In genomic region chr3:101821503-101821902, GRCh38 we compare ENCODE assay signal across 19 cellular contexts. TPM values are rescaled to one million over a fixed set of nuclear protein-coding genes. Genes with fewer than 3 reads are reported as not detected.
DNase-seq lines count a peak whose midpoint lies in the region; ATAC-seq and TF ChIP-seq lines count a peak whose summit lies in the region.
"Had no signal": no experiment of that assay in that cellular context is flagged by ENCODE, and none has a peak within 500 bp of the region (broad histone marks: within the 10 kb centered on the region; RNA-seq: fewer than 3 reads in every experiment).

No MANE protein-coding gene starts in this region.

- POLR2A ChIA-PET in activated CD8-positive, alpha-beta T cell treated with anti-CD3 and anti-CD28 coated beads for 36 hours (lab: Charles Lee) = interaction anchor here (0.8 to 5.0 kb wide), 4 partner anchors 11 to 169 kb away, joined by 3 to 27 read pairs (median 3); partner anchors contain the start of gene NFKBIZ
- POLR2A ChIA-PET in activated CD8-positive, alpha-beta T cell treated with anti-CD3 and anti-CD28 coated beads, Interleukin-2, amount 10 ng/mL, durations not matched to agents 7 days and 5 days (lab: Charles Lee) = interaction anchor here (1.5 kb wide), 1 partner anchor 28 kb away, joined by 10 read pairs; the partner anchor contains the start of gene NFKBIZ
- POLR2A ChIA-PET in activated B cell treated with CpG ODN at 0.5 μM for 24 hours (lab: Charles Lee) = interaction anchor here (1.7 kb wide), 1 partner anchor 28 kb away, joined by 8 read pairs; no protein-coding TSS in a partner anchor

- peak overlapping the region; percentile 25 for H3K27ac Mint-ChIP-seq in activated CD8-positive, alpha-beta T cell treated with anti-CD3 and anti-CD28 coated beads for 36 hours
- H3K27ac Mint-ChIP-seq in activated CD8-positive, alpha-beta T cell treated with anti-CD3 and anti-CD28 coated beads, Interleukin-2, amount 10 ng/mL, durations not matched to agents 7 days and 5 days = no peak overlapping the region
- H3K27ac Mint-ChIP-seq in activated B cell treated with CpG ODN at 0.5 μM for 24 hours (peak overlapping the region; percentile 63), memory B cell (peak overlapping the region; percentile 50)
- no peak overlapping the region for H3K27ac Mint-ChIP-seq in activated naive CD4-positive, alpha-beta T cell treated with anti-CD3 and anti-CD28 coated beads, Interleukin-2, amount 10 ng/mL, durations not matched to agents 7 days and 5 days
- H3K27ac Mint-ChIP-seq: HFFc6 had no signal

- no peak for TF ChIP-seq POLR2A in adrenal gland (IDR thresholded peaks at IDR 0.05)

- intact Hi-C loops in activated CD8-positive, alpha-beta T cell treated with anti-CD3 and anti-CD28 coated beads for 36 hours (cut with micrococcal nuclease) = loop anchor here (10.0 kb wide), 1 partner anchor 113 kb away; no protein-coding TSS in a partner anchor
- intact Hi-C loops in activated B cell treated with CpG ODN at 0.5 μM for 24 hours (cut with micrococcal nuclease) (no loop called here), adrenal gland (cut with DNase I) (no loop called here)

- peaks cover 55% of the 10 kb centered on the region for H3K4me1 Mint-ChIP-seq in activated CD8-positive, alpha-beta T cell treated with anti-CD3 and anti-CD28 coated beads for 36 hours (ENCODE audit: low read depth)
- H3K4me1 Mint-ChIP-seq in activated CD8-positive, alpha-beta T cell treated with anti-CD3 and anti-CD28 coated beads, Interleukin-2, amount 10 ng/mL, durations not matched to agents 7 days and 5 days (ENCODE audit: low read depth) = peaks cover 13% of the 10 kb centered on the region
- peaks cover 62% of the 10 kb centered on the region for H3K4me1 Mint-ChIP-seq in activated B cell treated with CpG ODN at 0.5 μM for 24 hours
- H3K4me1 Mint-ChIP-seq in memory B cell = peaks cover 23% of the 10 kb centered on the region
- H3K4me1 Mint-ChIP-seq in activated naive CD4-positive, alpha-beta T cell treated with anti-CD3 and anti-CD28 coated beads, Interleukin-2, amount 10 ng/mL, durations not matched to agents 7 days and 5 days = peaks cover 11% of the 10 kb centered on the region

- no peaks in the 10 kb centered on the region for H3K27me3 Mint-ChIP-seq in activated CD8-positive, alpha-beta T cell treated with anti-CD3 and anti-CD28 coated beads for 36 hours
- no peaks in the 10 kb centered on the region for H3K27me3 Mint-ChIP-seq in activated CD8-positive, alpha-beta T cell treated with anti-CD3 and anti-CD28 coated beads, Interleukin-2, amount 10 ng/mL, durations not matched to agents 7 days and 5 days (ENCODE audit: low read depth)
- H3K27me3 Mint-ChIP-seq in activated B cell treated with CpG ODN at 0.5 μM for 24 hours = no peaks in the 10 kb centered on the region
- H3K27me3 Mint-ChIP-seq in memory B cell = no peaks in the 10 kb centered on the region
- H3K27me3 Mint-ChIP-seq in activated naive CD4-positive, alpha-beta T cell treated with anti-CD3 and anti-CD28 coated beads, Interleukin-2, amount 10 ng/mL, durations not matched to agents 7 days and 5 days = no peaks in the 10 kb centered on the region
- H3K27me3 Mint-ChIP-seq: B cell; CD4-positive, CD25-positive, alpha-beta regulatory T cell; CD8-positive, alpha-beta memory T cell had no signal

- no peak for ATAC-seq in activated CD8-positive, alpha-beta T cell treated with anti-CD3 and anti-CD28 coated beads for 36 hours
- no peak for ATAC-seq in activated CD8-positive, alpha-beta T cell treated with anti-CD3 and anti-CD28 coated beads, Interleukin-2, amount 10 ng/mL, durations not matched to agents 7 days and 5 days
- ATAC-seq in activated B cell treated with CpG ODN at 0.5 μM for 24 hours (ENCODE audit: low read depth) = no peak
- no peak for ATAC-seq in memory B cell (ENCODE audit: low read depth)

- H3K9me3 ChIP-seq in adrenal gland (replicated peaks in 1 of 3) = no peaks in the 10 kb centered on the region
- H3K9me3 ChIP-seq: HAP-1 had no signal

- WGBS in adrenal gland, 4 donors = 94 to 99% (median 98%) methylated on average over 12 to 19 of the region's 19 CpGs

- peaks cover 0 to 6% of the 10 kb centered on the region in 2 donors for H3K36me3 ChIP-seq in adrenal gland (replicated peaks in 1 of 2)

- no peak overlapping the region for H3K4me3 ChIP-seq in adrenal gland
- H3K4me3 ChIP-seq: BLaER1, HAP-1 had no signal

- in situ Hi-C loops in GM13976 (cut with MboI; ENCODE audit: low sequenced_read_pairs, unreplicated experiment) = no loop called here

- no peaks in the 10 kb centered on the region for H3K27me3 ChIP-seq in adrenal gland
- H3K27me3 ChIP-seq: BLaER1 had no signal

- no peak overlapping the region for H3K4me3 Mint-ChIP-seq in activated CD8-positive, alpha-beta T cell treated with anti-CD3 and anti-CD28 coated beads for 36 hours
- no peak overlapping the region for H3K4me3 Mint-ChIP-seq in activated CD8-positive, alpha-beta T cell treated with anti-CD3 and anti-CD28 coated beads, Interleukin-2, amount 10 ng/mL, durations not matched to agents 7 days and 5 days
- H3K4me3 Mint-ChIP-seq in activated B cell treated with CpG ODN at 0.5 μM for 24 hours (no peak overlapping the region), memory B cell (no peak overlapping the region)
- H3K4me3 Mint-ChIP-seq in activated naive CD4-positive, alpha-beta T cell treated with anti-CD3 and anti-CD28 coated beads, Interleukin-2, amount 10 ng/mL, durations not matched to agents 7 days and 5 days = no peak overlapping the region
- H3K4me3 Mint-ChIP-seq: B cell; CD4-positive, CD25-positive, alpha-beta regulatory T cell; CD8-positive, alpha-beta memory T cell; HFFc6 had no signal

- no peaks in the 10 kb centered on the region for H3K9me3 Mint-ChIP-seq in activated CD8-positive, alpha-beta T cell treated with anti-CD3 and anti-CD28 coated beads for 36 hours
- no peaks in the 10 kb centered on the region for H3K9me3 Mint-ChIP-seq in activated CD8-positive, alpha-beta T cell treated with anti-CD3 and anti-CD28 coated beads, Interleukin-2, amount 10 ng/mL, durations not matched to agents 7 days and 5 days (ENCODE audit: insufficient read depth)
- H3K9me3 Mint-ChIP-seq in activated B cell treated with CpG ODN at 0.5 μM for 24 hours (peaks cover 4% of the 10 kb centered on the region), memory B cell (no peaks in the 10 kb centered on the region)
- H3K9me3 Mint-ChIP-seq in activated naive CD4-positive, alpha-beta T cell treated with anti-CD3 and anti-CD28 coated beads, Interleukin-2, amount 10 ng/mL, durations not matched to agents 7 days and 5 days = no peaks in the 10 kb centered on the region
- H3K9me3 Mint-ChIP-seq: CD4-positive, CD25-positive, alpha-beta regulatory T cell; CD8-positive, alpha-beta memory T cell; HFFc6 had no signal

- CTCF ChIA-PET in activated CD8-positive, alpha-beta T cell treated with anti-CD3 and anti-CD28 coated beads for 36 hours (lab: Charles Lee) = interaction anchor here (1.2 to 3.6 kb wide), 8 partner anchors 7 to 408 kb away, joined by 3 to 17 read pairs (median 10); no protein-coding TSS in a partner anchor
- CTCF ChIA-PET in activated CD8-positive, alpha-beta T cell treated with anti-CD3 and anti-CD28 coated beads, Interleukin-2, amount 10 ng/mL, durations not matched to agents 7 days and 5 days (lab: Charles Lee) = interaction anchor here (1.1 to 3.7 kb wide), 9 partner anchors 7 to 408 kb away, joined by 3 to 21 read pairs (median 6); no protein-coding TSS in a partner anchor
- CTCF ChIA-PET in activated B cell treated with CpG ODN at 0.5 μM for 24 hours (lab: Charles Lee) = interaction anchor here (0.6 to 3.4 kb wide), 6 partner anchors 8 to 407 kb away, joined by 3 to 11 read pairs (median 4); partner anchors contain the start of gene NFKBIZ
- CTCF ChIA-PET in activated naive CD4-positive, alpha-beta T cell treated with anti-CD3 and anti-CD28 coated beads, Interleukin-2, amount 10 ng/mL, durations not matched to agents 7 days and 5 days (lab: Charles Lee) = interaction anchor here (0.9 to 2.1 kb wide), 5 partner anchors 9 to 408 kb away, joined by 3 to 13 read pairs (median 4); no protein-coding TSS in a partner anchor

- TF ChIP-seq CTCF in activated CD8-positive, alpha-beta T cell treated with anti-CD3 and anti-CD28 coated beads for 36 hours (IDR thresholded peaks at IDR 0.05) = no peak
- no peak for TF ChIP-seq CTCF in activated B cell treated with CpG ODN at 0.5 μM for 24 hours (IDR thresholded peaks at IDR 0.05)
- TF ChIP-seq CTCF in adrenal gland (IDR thresholded peaks at IDR 0.05) = no peak
- TF ChIP-seq CTCF in GM13976 (IDR thresholded peaks at IDR 0.05; ENCODE audit: borderline replicate concordance, control extremely low read depth, extremely low read depth, insufficient read depth, missing control alignments) = no peak

- peaks cover 3 to 15% of the 10 kb centered on the region in 2 donors for H3K4me1 ChIP-seq in adrenal gland (replicated peaks in 1 of 2)
- H3K4me1 ChIP-seq: HAP-1 had no signal

- no peak for DNase-seq in activated CD8-positive, alpha-beta T cell treated with anti-CD3 and anti-CD28 coated beads for 36 hours
- no peak for DNase-seq in activated CD8-positive, alpha-beta T cell treated with anti-CD3 and anti-CD28 coated beads, Interleukin-2, amount 10 ng/mL, durations not matched to agents 7 days and 5 days
- no peak for DNase-seq in activated B cell treated with CpG ODN at 0.5 μM for 24 hours
- DNase-seq in memory B cell (ENCODE audit: low spot score in 2 of 2) = no peak
- no peak for DNase-seq in activated naive CD4-positive, alpha-beta T cell treated with anti-CD3 and anti-CD28 coated beads, Interleukin-2, amount 10 ng/mL, durations not matched to agents 7 days and 5 days
- no peak for DNase-seq in adrenal gland
- no peak for DNase-seq in GM13976 (ENCODE audit: low spot score)
- DNase-seq: CD4-positive, CD25-positive, alpha-beta regulatory T cell; CD8-positive, alpha-beta memory T cell; DMS 273 treated with DMSO at 0.1 percent for 48 hours; DMS79 treated with DMSO at 0.1 percent for 48 hours; GF-D8; GOT3; HFFc6 had no signal

- no peak overlapping the region for H3K27ac ChIP-seq in adrenal gland
- H3K27ac ChIP-seq: 22Rv1, BLaER1, C4-2B had no signal

- H3K36me3 Mint-ChIP-seq in activated CD8-positive, alpha-beta T cell treated with anti-CD3 and anti-CD28 coated beads for 36 hours (ENCODE audit: low read depth) = peaks cover 48% of the 10 kb centered on the region
- H3K36me3 Mint-ChIP-seq in activated CD8-positive, alpha-beta T cell treated with anti-CD3 and anti-CD28 coated beads, Interleukin-2, amount 10 ng/mL, durations not matched to agents 7 days and 5 days (ENCODE audit: low read depth) = peaks cover 56% of the 10 kb centered on the region
- H3K36me3 Mint-ChIP-seq in activated B cell treated with CpG ODN at 0.5 μM for 24 hours (ENCODE audit: low read depth) (peaks cover 24% of the 10 kb centered on the region), memory B cell (peaks cover 19% of the 10 kb centered on the region)
- H3K36me3 Mint-ChIP-seq in activated naive CD4-positive, alpha-beta T cell treated with anti-CD3 and anti-CD28 coated beads, Interleukin-2, amount 10 ng/mL, durations not matched to agents 7 days and 5 days = peaks cover 53% of the 10 kb centered on the region

RNA-seq across cellular contexts. Expression of gene NFKBIZ, which starts 27.8 kb away (rescaled TPM):
- total RNA-seq in activated CD8-positive, alpha-beta T cell treated with anti-CD3 and anti-CD28 coated beads for 36 hours = 10 to 100 TPM; 62.1 to 70.6 TPM
- 10 to 100 TPM; 45.3 to 48.1 TPM for total RNA-seq in activated CD8-positive, alpha-beta T cell treated with anti-CD3 and anti-CD28 coated beads, Interleukin-2, amount 10 ng/mL, durations not matched to agents 7 days and 5 days
- 391 and 421 TPM in 2 replicates for total RNA-seq in activated B cell treated with CpG ODN at 0.5 μM for 24 hours
- 10 to 100 TPM in 5 of 8 donors, 1 to 10 TPM in 3; 6.2 to 21.8 (median 16.4) TPM for total RNA-seq in adrenal gland
- polyA plus RNA-seq in adrenal gland = 1 to 10 TPM; 3.1 to 8.0 (median 7.2) TPM

RNA-seq across cellular contexts. Expression of gene NXPE3, which starts 42.5 kb away (rescaled TPM):
- 10 to 100 TPM; 20.9 to 21.6 TPM for total RNA-seq in activated CD8-positive, alpha-beta T cell treated with anti-CD3 and anti-CD28 coated beads for 36 hours
- total RNA-seq in activated CD8-positive, alpha-beta T cell treated with anti-CD3 and anti-CD28 coated beads, Interleukin-2, amount 10 ng/mL, durations not matched to agents 7 days and 5 days = 10 to 100 TPM; 25.7 to 29.5 TPM
- total RNA-seq in activated B cell treated with CpG ODN at 0.5 μM for 24 hours (15.8 and 16.0 TPM in 2 replicates), adrenal gland (10 to 100 TPM in 2 of 8 donors, 1 to 10 TPM in 6; 4.9 to 14.8 (median 7.9) TPM)
- 1 to 10 TPM; 2.7 to 7.7 (median 3.7) TPM for polyA plus RNA-seq in adrenal gland

Comparison
In these comparisons a context has a peak if more than half of its experiments do, and no peak if none do; other contexts are left out.
1. H3K27ac Mint-ChIP-seq: peak in activated CD8-positive, alpha-beta T cell treated with anti-CD3 and anti-CD28 coated beads for 36 hours (single experiment), activated B cell treated with CpG ODN at 0.5 μM for 24 hours (single experiment) and memory B cell (single experiment); none in activated CD8-positive, alpha-beta T cell treated with anti-CD3 and anti-CD28 coated beads, Interleukin-2, amount 10 ng/mL, durations not matched to agents 7 days and 5 days (single experiment) and activated naive CD4-positive, alpha-beta T cell treated with anti-CD3 and anti-CD28 coated beads, Interleukin-2, amount 10 ng/mL, durations not matched to agents 7 days and 5 days (single experiment).